ENCODE assay signal across 19 cellular contexts in genomic region chr10:27366769-27367168, GRCh38.
A peak's percentile ranks its signal among the peaks of the same experiment; 100 is the strongest.
DNase-seq lines count a peak whose midpoint lies in the region; ATAC-seq, FAIRE-seq and TF ChIP-seq lines count a peak whose summit lies in the region.
"Had no signal": no experiment of that assay in that cellular context is flagged by ENCODE, and none has a peak within 500 bp of the region (broad histone marks: within the 10 kb centered on the region; RNA-seq: fewer than 3 reads in every experiment).

No MANE protein-coding gene starts in this region.

- ATAC-seq in GM18858 (IDR thresholded peaks at IDR 0.05; ENCODE audit: unreplicated experiment) (peak; percentile 73), GM21367 (IDR thresholded peaks at IDR 0.05; ENCODE audit: unreplicated experiment) (peak; percentile 59), HG03558 (IDR thresholded peaks at IDR 0.05; ENCODE audit: extremely low read depth, unreplicated experiment) (peak; percentile 63)
- ATAC-seq: K562, Panc1 had no signal

- no peak for TF ChIP-seq CTCF in D721Med (IDR thresholded peaks at IDR 0.05; ENCODE audit: insufficient read depth, missing control alignments)

- DNase-seq in D721Med (ENCODE audit: insufficient read length, low spot score) (no peak), epidermal melanocyte (ENCODE audit: insufficient read length, low spot score) (no peak), NCI-H82 treated with DMSO at 0.1 percent for 48 hours (lab: John Stamatoyannopoulos, UW; ENCODE audit: unreplicated experiment) (no peak)
- DNase-seq in activated CD4-positive, alpha-beta T cell treated with anti-CD3 and anti-CD28 coated beads, Interleukin-2, amount 50 U/mL, for 48 hours, result no peak
- DNase-seq: BE2C; CD4-positive, alpha-beta T cell; DMS53; H9; NCI-H1048; NCI-H146; NCI-H2081; NCI-H510A; NCI-H82; T-helper 9 cell had no signal

- no peak for FAIRE-seq in D721Med (lab: Jason Lieb, UNC)
- FAIRE-seq: K562 had no signal
